In the genomic region with DNA sequence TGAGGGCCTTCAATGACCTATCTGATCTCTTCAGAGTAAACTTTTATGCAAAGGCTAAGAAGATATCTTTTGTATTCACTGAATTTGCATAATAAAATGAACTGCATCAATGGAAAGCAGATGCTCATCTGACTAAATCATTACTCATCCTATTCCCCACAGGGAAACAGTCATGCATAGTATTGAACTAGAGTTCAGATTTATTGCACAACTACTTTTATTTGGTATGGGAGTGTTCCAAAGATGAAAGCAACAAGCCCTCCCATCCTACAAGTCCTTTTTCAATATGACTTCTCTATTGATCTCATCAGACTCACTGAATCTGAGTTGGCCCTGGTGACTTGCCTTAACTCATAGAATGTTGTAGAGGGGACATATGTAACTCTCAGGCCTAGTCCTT, we compare ENCODE assay signal across 11 cellular contexts.
DNase-seq lines count a peak whose midpoint lies in the region; ATAC-seq and TF ChIP-seq lines count a peak whose summit lies in the region.
"Had no signal": no experiment of that assay in that cellular context is flagged by ENCODE, and none has a peak within 500 bp of the region (broad histone marks: within the 10 kb centered on the region; RNA-seq: fewer than 3 reads in every experiment).

No MANE protein-coding gene starts in this region.

- intact Hi-C loops in testis (cut with DNase I; ENCODE audit: low total_unique reads): no loop called here

- H3K4me3 ChIP-seq in fibroblast of the aortic adventitia (ENCODE audit: low read depth, low read length): no peak overlapping the region
- H3K4me3 ChIP-seq in testis: no peak overlapping the region
- no peak overlapping the region for H3K4me3 ChIP-seq in SJCRH30
- H3K4me3 ChIP-seq: BLaER1 had no signal

- peak; percentile 52 for ATAC-seq in activated naive CD8-positive, alpha-beta T cell treated with anti-CD3 and anti-CD28 coated beads, Interleukin-2, amount 50 U/mL, for 24 hours
- ATAC-seq in SK-N-SH treated with all-trans-retinoic acid at 6 μM for 48 hours (peak; percentile 63), GM18520 (IDR thresholded peaks at IDR 0.05; ENCODE audit: unreplicated experiment) (no peak)

- no peaks in the 10 kb centered on the region for H3K9me3 Mint-ChIP-seq in activated naive CD8-positive, alpha-beta T cell treated with anti-CD3 and anti-CD28 coated beads, Interleukin-2, amount 50 U/mL, for 24 hours
- no peaks in the 10 kb centered on the region for H3K9me3 Mint-ChIP-seq in activated naive CD8-positive, alpha-beta T cell treated with anti-CD3 and anti-CD28 coated beads for 36 hours
- H3K9me3 Mint-ChIP-seq: activated naive CD4-positive, alpha-beta T cell treated with anti-CD3 and anti-CD28 coated beads, Interleukin-2, amount 50 U/mL, for 24 hours had no signal

- no peak overlapping the region for H3K4me3 Mint-ChIP-seq in activated naive CD8-positive, alpha-beta T cell treated with anti-CD3 and anti-CD28 coated beads, Interleukin-2, amount 50 U/mL, for 24 hours
- H3K4me3 Mint-ChIP-seq in activated naive CD8-positive, alpha-beta T cell treated with anti-CD3 and anti-CD28 coated beads for 36 hours: no peak overlapping the region
- H3K4me3 Mint-ChIP-seq: activated naive CD4-positive, alpha-beta T cell treated with anti-CD3 and anti-CD28 coated beads, Interleukin-2, amount 50 U/mL, for 24 hours had no signal

- H3K4me1 ChIP-seq in testis: no peaks in the 10 kb centered on the region
- no peaks in the 10 kb centered on the region for H3K4me1 ChIP-seq in SJCRH30
- H3K4me1 ChIP-seq: BLaER1 had no signal

- H3K27ac ChIP-seq in testis: no peak overlapping the region
- H3K27ac ChIP-seq in SJCRH30: no peak overlapping the region
- H3K27ac ChIP-seq: BLaER1 had no signal

- no peak for DNase-seq in activated naive CD8-positive, alpha-beta T cell treated with anti-CD3 and anti-CD28 coated beads, Interleukin-2, amount 50 U/mL, for 24 hours
- no peak for DNase-seq in activated naive CD8-positive, alpha-beta T cell treated with anti-CD3 and anti-CD28 coated beads for 36 hours
- DNase-seq in fibroblast of the aortic adventitia (ENCODE audit: low read depth) (peak; percentile 96), stromal cell of bone marrow (ENCODE audit: low read depth) (peak; percentile 96), testis (no peak), SJCRH30 (no peak)
- DNase-seq: midbrain had no signal

- TF ChIP-seq CTCF in fibroblast of the aortic adventitia (IDR thresholded peaks at IDR 0.05; ENCODE audit: insufficient read depth, low read length): no peak
- no peak for TF ChIP-seq CTCF in testis (IDR thresholded peaks at IDR 0.05)

- no peaks in the 10 kb centered on the region for H3K36me3 Mint-ChIP-seq in activated naive CD8-positive, alpha-beta T cell treated with anti-CD3 and anti-CD28 coated beads, Interleukin-2, amount 50 U/mL, for 24 hours (ENCODE audit: low read depth)
- no peaks in the 10 kb centered on the region for H3K36me3 Mint-ChIP-seq in activated naive CD8-positive, alpha-beta T cell treated with anti-CD3 and anti-CD28 coated beads for 36 hours
- H3K36me3 Mint-ChIP-seq: activated naive CD4-positive, alpha-beta T cell treated with anti-CD3 and anti-CD28 coated beads, Interleukin-2, amount 50 U/mL, for 24 hours had no signal

- H3K4me1 Mint-ChIP-seq in activated naive CD8-positive, alpha-beta T cell treated with anti-CD3 and anti-CD28 coated beads, Interleukin-2, amount 50 U/mL, for 24 hours: no peaks in the 10 kb centered on the region
- H3K4me1 Mint-ChIP-seq in activated naive CD8-positive, alpha-beta T cell treated with anti-CD3 and anti-CD28 coated beads for 36 hours: no peaks in the 10 kb centered on the region
- H3K4me1 Mint-ChIP-seq: activated naive CD4-positive, alpha-beta T cell treated with anti-CD3 and anti-CD28 coated beads, Interleukin-2, amount 50 U/mL, for 24 hours had no signal

- no peaks in the 10 kb centered on the region for H3K27me3 Mint-ChIP-seq in activated naive CD8-positive, alpha-beta T cell treated with anti-CD3 and anti-CD28 coated beads, Interleukin-2, amount 50 U/mL, for 24 hours
- H3K27me3 Mint-ChIP-seq in activated naive CD8-positive, alpha-beta T cell treated with anti-CD3 and anti-CD28 coated beads for 36 hours: no peaks in the 10 kb centered on the region
- H3K27me3 Mint-ChIP-seq: activated naive CD4-positive, alpha-beta T cell treated with anti-CD3 and anti-CD28 coated beads, Interleukin-2, amount 50 U/mL, for 24 hours had no signal

- H3K36me3 ChIP-seq in testis (ENCODE audit: low read depth, missing control alignments): no peaks in the 10 kb centered on the region
- H3K36me3 ChIP-seq in SJCRH30: no peaks in the 10 kb centered on the region
- H3K36me3 ChIP-seq: BLaER1 had no signal

- no peak overlapping the region for H3K27ac Mint-ChIP-seq in activated naive CD8-positive, alpha-beta T cell treated with anti-CD3 and anti-CD28 coated beads, Interleukin-2, amount 50 U/mL, for 24 hours
- no peak overlapping the region for H3K27ac Mint-ChIP-seq in activated naive CD8-positive, alpha-beta T cell treated with anti-CD3 and anti-CD28 coated beads for 36 hours
- H3K27ac Mint-ChIP-seq: activated naive CD4-positive, alpha-beta T cell treated with anti-CD3 and anti-CD28 coated beads, Interleukin-2, amount 50 U/mL, for 24 hours had no signal

- TF ChIP-seq POLR2A in testis (IDR thresholded peaks at IDR 0.05): no peak

- H3K27me3 ChIP-seq in testis (no peaks in the 10 kb centered on the region), SJCRH30 (no peaks in the 10 kb centered on the region)
- H3K27me3 ChIP-seq: BLaER1 had no signal

- H3K9me3 ChIP-seq in testis (no peaks in the 10 kb centered on the region), SJCRH30 (replicated peaks) (no peaks in the 10 kb centered on the region)
- H3K9me3 ChIP-seq: BLaER1 had no signal

TF ChIP-seq in SK-N-SH treated with all-trans-retinoic acid at 6 μM for 48 hours, 23 proteins besides CTCF, POLR2A, EP300 and RAD21:
- TF ChIP-seq TOX (CRISPR knock-in tag; IDR thresholded peaks at IDR 0.05; ENCODE audit: borderline replicate concordance) (0 out of 2 replicates have a peak, but pooled peaks have one; percentile 55), ISL1 (CRISPR knock-in tag; IDR thresholded peaks at IDR 0.05) (no peak)

Comparison
In these comparisons a context has a peak if more than half of its experiments do, and no peak if none do; other contexts are left out.
1. DNase-seq: peak in fibroblast of the aortic adventitia (single experiment) and stromal cell of bone marrow (single experiment); none in activated naive CD8-positive, alpha-beta T cell treated with anti-CD3 and anti-CD28 coated beads, Interleukin-2, amount 50 U/mL, for 24 hours (single experiment), activated naive CD8-positive, alpha-beta T cell treated with anti-CD3 and anti-CD28 coated beads for 36 hours (single experiment), testis (single experiment) and SJCRH30 (0 of 2).